ENCODE assay signal across 11 cellular contexts in genomic region chr1:1361982-1362423, GRCh38. TPM values are rescaled to one million over a fixed set of nuclear protein-coding genes. Genes with fewer than 3 reads are reported as not detected.
DNase-seq lines count a peak whose midpoint lies in the region; ATAC-seq and TF ChIP-seq lines count a peak whose summit lies in the region.
"Had no signal": no experiment of that assay in that cellular context is flagged by ENCODE, and none has a peak within 500 bp of the region (broad histone marks: within the 10 kb centered on the region; RNA-seq: fewer than 3 reads in every experiment).

No MANE protein-coding gene starts in this region.

- CTCF ChIA-PET in AG04449 (lab: Yijun Ruan, JAX) = interaction anchor here (2.4 to 2.6 kb wide), 2 partner anchors 10 to 12 kb away, joined by 11 to 18 read pairs; no protein-coding TSS in a partner anchor

- H4K20me1 ChIP-seq in neural progenitor cell (ENCODE audit: low read depth) = no peaks in the 10 kb centered on the region

- H3K79me2 ChIP-seq in neural progenitor cell (ENCODE audit: low read depth) = no peaks in the 10 kb centered on the region

- no peaks in the 10 kb centered on the region for H3K36me3 Mint-ChIP-seq in neural progenitor cell

- no peak overlapping the region for H3K9ac ChIP-seq in neural progenitor cell

- TF ChIP-seq CTCF in AG04449 (IDR thresholded peaks at IDR 0.05; ENCODE audit: insufficient read depth, low read length, missing control alignments) = peak; percentile 53
- TF ChIP-seq CTCF in Peyer's patch (IDR thresholded peaks at IDR 0.05) = no peak
- no peak for TF ChIP-seq CTCF in neural progenitor cell (IDR thresholded peaks at IDR 0.05)

- peak overlapping the region; percentile 5 to 85 (median 55) for H3K27ac ChIP-seq in Peyer's patch
- no peak overlapping the region for H3K27ac ChIP-seq in neural progenitor cell

- POLR2A ChIA-PET in AG04449 (lab: Yijun Ruan, JAX) = interaction anchor here (0.7 to 0.8 kb wide), 2 partner anchors 13 to 14 kb away, joined by 8 to 11 read pairs; partner anchors contain the start of gene AURKAIP1

- ATAC-seq in HG03432 (IDR thresholded peaks at IDR 0.05; ENCODE audit: unreplicated experiment) = no peak
- ATAC-seq in GM21529 (IDR thresholded peaks at IDR 0.05; ENCODE audit: unreplicated experiment) = no peak
- ATAC-seq in GM19463 (IDR thresholded peaks at IDR 0.05; ENCODE audit: unreplicated experiment) = no peak
- ATAC-seq in HG02884 (IDR thresholded peaks at IDR 0.05; ENCODE audit: unreplicated experiment) = no peak

- H3K4me3 ChIP-seq in AG04449 (ENCODE audit: low read depth, low read length) (peak overlapping the region; percentile 15), Peyer's patch (no peak overlapping the region), neural progenitor cell (no peak overlapping the region)

- H3K4me1 ChIP-seq in Peyer's patch = peaks cover 0 to 32% (median 2%) of the 10 kb centered on the region in 4 donors
- H3K4me1 ChIP-seq in neural progenitor cell = peaks cover 37% of the 10 kb centered on the region

- H3K4me1 Mint-ChIP-seq in neural progenitor cell = peaks cover 40% of the 10 kb centered on the region

- H3K4me3 Mint-ChIP-seq in neural progenitor cell = no peak overlapping the region
- H3K4me3 Mint-ChIP-seq: CD4-positive, alpha-beta T cell had no signal

- DNase-seq in AG04449 (ENCODE audit: low read depth, low spot score) (no peak), Peyer's patch (peak in 1 of 3 donors; percentile 51), fibroblast of the conjunctiva (ENCODE audit: low read depth) (peak; percentile 64), neural progenitor cell (ENCODE audit: low spot score) (no peak)
- DNase-seq: activated CD8-positive, alpha-beta memory T cell treated with anti-CD3 and anti-CD28 coated beads, Interleukin-2, amount 50 U/mL, for 4 hours; CD4-positive, alpha-beta T cell had no signal

- peak overlapping the region; percentile 82 for H3K27ac Mint-ChIP-seq in neural progenitor cell
- H3K27ac Mint-ChIP-seq: CD4-positive, alpha-beta T cell had no signal

- H3K9me3 ChIP-seq in Peyer's patch (no peaks in the 10 kb centered on the region), neural progenitor cell (ENCODE audit: low read depth) (no peaks in the 10 kb centered on the region)

- no peak for TF ChIP-seq POLR2A in Peyer's patch (IDR thresholded peaks at IDR 0.05)

- H3K4me2 ChIP-seq in neural progenitor cell = no peak overlapping the region

- peak overlapping the region; percentile 85 for H2AFZ ChIP-seq in neural progenitor cell (replicated peaks)

- H3F3A ChIP-seq in neural progenitor cell (ENCODE audit: low read depth) = peaks cover 49% of the 10 kb centered on the region

- H3K27me3 ChIP-seq in Peyer's patch = no peaks in the 10 kb centered on the region
- peaks cover 3% of the 10 kb centered on the region for H3K27me3 ChIP-seq in neural progenitor cell

- peaks cover 11% of the 10 kb centered on the region for H3K27me3 Mint-ChIP-seq in neural progenitor cell (ENCODE audit: insufficient read depth, low read depth)

- no peaks in the 10 kb centered on the region for H3K9me3 Mint-ChIP-seq in neural progenitor cell
- H3K9me3 Mint-ChIP-seq: CD4-positive, alpha-beta T cell had no signal

- no peaks in the 10 kb centered on the region for H3K36me3 ChIP-seq in Peyer's patch
- H3K36me3 ChIP-seq in neural progenitor cell = no peaks in the 10 kb centered on the region

RNA-seq across cellular contexts. Expression of gene MXRA8, which starts 3.6 kb away (rescaled TPM):
- total RNA-seq in Peyer's patch = 10 to 100 TPM; 11.7 to 56.1 (median 35.6) TPM
- 6.8 and 24.0 TPM in 2 replicates for total RNA-seq in neural progenitor cell (ENCODE audit: low replicate concordance)

RNA-seq across cellular contexts. Expression of gene DVL1, which starts 12.8 kb away (rescaled TPM):
- total RNA-seq in Peyer's patch = 100 to 1,000 TPM in 3 of 4 donors, 10 to 100 TPM in 1; 76.0 to 196 (median 164) TPM
- 14.5 and 64.1 TPM in 2 replicates for total RNA-seq in neural progenitor cell (ENCODE audit: low replicate concordance)

RNA-seq across cellular contexts. Expression of gene AURKAIP1, which starts 13.0 kb away (rescaled TPM):
- total RNA-seq in Peyer's patch (100 to 1,000 TPM; 122 to 172 (median 134) TPM), neural progenitor cell (ENCODE audit: low replicate concordance) (26.4 and 82.2 TPM in 2 replicates)

RNA-seq across cellular contexts. Expression of gene TAS1R3, which starts 30.9 kb away (rescaled TPM):
- total RNA-seq in Peyer's patch (1 to 10 TPM; 2.1 to 5.8 (median 3.0) TPM), neural progenitor cell (ENCODE audit: low replicate concordance) (0.22 TPM in 1 of 2 replicates, not detected in the other)
- total RNA-seq: epithelial cell of proximal tubule had no signal

RNA-seq across cellular contexts. Expression of gene CCNL2, which starts 37.1 kb away (rescaled TPM):
- 1,000 to 10,000 TPM in 1 of 4 donors, 100 to 1,000 TPM in 3; 216 to 1,008 (median 423) TPM for total RNA-seq in Peyer's patch
- total RNA-seq in neural progenitor cell (ENCODE audit: low replicate concordance) = 143 and 198 TPM in 2 replicates
